Comparison of ENCODE assay signal across 8 cellular contexts in genomic region chr1:15603050-15603965, GRCh38. TPM values are rescaled to one million over a fixed set of nuclear protein-coding genes. Genes with fewer than 3 reads are reported as not detected.
DNase-seq lines count a peak whose midpoint lies in the region; ATAC-seq and TF ChIP-seq lines count a peak whose summit lies in the region.

No MANE protein-coding gene starts in this region.

- CTCF ChIA-PET in AG04450 (lab: Charles Lee): interaction anchor here (1.1 kb wide), 1 partner anchor 8 kb away, joined by 5 read pairs; no protein-coding TSS in a partner anchor
- CTCF ChIA-PET in activated CD4-positive, alpha-beta T cell treated with anti-CD3 and anti-CD28 coated beads, Interleukin-2, amount 10 ng/mL, durations not matched to agents 7 days and 5 days (lab: Charles Lee): interaction anchor here (0.6 to 1.7 kb wide), 10 partner anchors 9 to 91 kb away, joined by 3 to 6 read pairs (median 4); partner anchors contain the start of gene DDI2

- DNase-seq in AG04450 (ENCODE audit: low read depth, low spot score) (peak; percentile 87), NCI-H446 (lab: John Stamatoyannopoulos, UW) (peak; percentile 94 to 99), coronary artery (ENCODE audit: low spot score) (peak; percentile 98)
- DNase-seq in activated CD4-positive, alpha-beta T cell treated with anti-CD3 and anti-CD28 coated beads, Interleukin-2, amount 10 ng/mL, durations not matched to agents 7 days and 5 days: peak; percentile 97
- DNase-seq in stimulated activated CD4-positive, alpha-beta T cell treated with anti-CD3 and anti-CD28 coated beads, Interleukin-15, amount 100 ng/mL, for 48 hours (ENCODE audit: low read depth in 2 of 2): peak; percentile 90 to 91

- H3K27ac Mint-ChIP-seq in activated CD4-positive, alpha-beta T cell treated with anti-CD3 and anti-CD28 coated beads, Interleukin-2, amount 10 ng/mL, durations not matched to agents 7 days and 5 days: peak overlapping the region; percentile 79

- no peaks in the 10 kb centered on the region for H3K36me3 Mint-ChIP-seq in activated CD4-positive, alpha-beta T cell treated with anti-CD3 and anti-CD28 coated beads, Interleukin-2, amount 10 ng/mL, durations not matched to agents 7 days and 5 days (ENCODE audit: low read depth)

- H3K27me3 ChIP-seq in AG04450 (ENCODE audit: control insufficient read depth, insufficient read depth, low read length) (no peaks in the 10 kb centered on the region), layer of hippocampus (ENCODE audit: control insufficient read depth, insufficient read depth, low read length) (no peaks in the 10 kb centered on the region)

- H3K4me3 ChIP-seq in AG04450 (ENCODE audit: low read depth, low read length): peak overlapping the region; percentile 87
- peak overlapping the region; percentile 78 for H3K4me3 ChIP-seq in coronary artery

- H3K27ac ChIP-seq in AG04450 (ENCODE audit: low read depth, low read length): peak overlapping the region; percentile 71
- H3K27ac ChIP-seq in coronary artery: peak overlapping the region; percentile 74 to 87
- H3K27ac ChIP-seq in layer of hippocampus (ENCODE audit: low read depth, low read length): peak overlapping the region; percentile 63

- H3K9me3 ChIP-seq in AG04450 (ENCODE audit: control insufficient read depth, insufficient read depth, low read length): peaks cover 5% of the 10 kb centered on the region; the same call in 1 of the 2 replicates

- TF ChIP-seq CTCF in AG04450 (IDR thresholded peaks at IDR 0.05; ENCODE audit: low read depth, low read length): no peak
- no peak for TF ChIP-seq CTCF in coronary artery (IDR thresholded peaks at IDR 0.05)

- peak; percentile 90 for ATAC-seq in GM18907 (IDR thresholded peaks at IDR 0.05; ENCODE audit: unreplicated experiment)
- peak; percentile 93 for ATAC-seq in HG03159 (IDR thresholded peaks at IDR 0.05; ENCODE audit: unreplicated experiment)

- H3K4me1 Mint-ChIP-seq in activated CD4-positive, alpha-beta T cell treated with anti-CD3 and anti-CD28 coated beads, Interleukin-2, amount 10 ng/mL, durations not matched to agents 7 days and 5 days: peaks cover 16% of the 10 kb centered on the region

- H3K27me3 Mint-ChIP-seq in activated CD4-positive, alpha-beta T cell treated with anti-CD3 and anti-CD28 coated beads, Interleukin-2, amount 10 ng/mL, durations not matched to agents 7 days and 5 days: peaks cover 4% of the 10 kb centered on the region

- peaks cover 4% of the 10 kb centered on the region for H3K9me3 Mint-ChIP-seq in activated CD4-positive, alpha-beta T cell treated with anti-CD3 and anti-CD28 coated beads, Interleukin-2, amount 10 ng/mL, durations not matched to agents 7 days and 5 days

- peak overlapping the region; percentile 72 for H3K4me3 Mint-ChIP-seq in activated CD4-positive, alpha-beta T cell treated with anti-CD3 and anti-CD28 coated beads, Interleukin-2, amount 10 ng/mL, durations not matched to agents 7 days and 5 days

- POLR2A ChIA-PET in AG04450 (lab: Yijun Ruan, JAX): interaction anchor here (0.6 to 2.6 kb wide), 4 partner anchors 12 to 471 kb away, joined by 3 to 17 read pairs (median 3); partner anchors contain the start of gene DDI2
- POLR2A ChIA-PET in activated CD4-positive, alpha-beta T cell treated with anti-CD3 and anti-CD28 coated beads, Interleukin-2, amount 10 ng/mL, durations not matched to agents 7 days and 5 days (lab: Charles Lee): no interaction called here

RNA-seq across cellular contexts. Expression of gene DDI2, which starts 13.9 kb away (rescaled TPM):
- polyA plus RNA-seq in AG04450 (2011; rRNA removed): 7.8 and 8.7 TPM in 2 replicates
- 17.9 and 21.1 TPM in 2 replicates for polyA minus RNA-seq in AG04450 (2011; rRNA and poly(A)+ RNA removed)
- 10 to 100 TPM; 31.0 to 33.5 TPM for total RNA-seq in activated CD4-positive, alpha-beta T cell treated with anti-CD3 and anti-CD28 coated beads, Interleukin-2, amount 10 ng/mL, durations not matched to agents 7 days and 5 days

RNA-seq across cellular contexts. Expression of gene AGMAT, which starts 18.5 kb away (rescaled TPM):
- 0.68 and 0.74 TPM in 2 replicates for polyA plus RNA-seq in AG04450 (2011; rRNA removed)
- 0.64 and 0.74 TPM in 2 replicates for polyA minus RNA-seq in AG04450 (2011; rRNA and poly(A)+ RNA removed)
- 10 to 100 TPM; 17.0 to 17.6 TPM for total RNA-seq in activated CD4-positive, alpha-beta T cell treated with anti-CD3 and anti-CD28 coated beads, Interleukin-2, amount 10 ng/mL, durations not matched to agents 7 days and 5 days

Comparison
In these comparisons a context has a peak if more than half of its experiments do, and no peak if none do; other contexts are left out.
1. Peak in every context shown above with its lines: DNase-seq, ATAC-seq, H3K4me3 ChIP-seq and H3K27ac ChIP-seq.